ENCODE assay signal across 8 cellular contexts in genomic region chr10:98309366-98310355, GRCh38. TPM values are rescaled to one million over a fixed set of nuclear protein-coding genes. Genes with fewer than 3 reads are reported as not detected.
A peak's percentile ranks its signal among the peaks of the same experiment; 100 is the strongest.
DNase-seq lines count a peak whose midpoint lies in the region; ATAC-seq and TF ChIP-seq lines count a peak whose summit lies in the region.

No MANE protein-coding gene starts in this region.

- H3K36me3 ChIP-seq in HUES64 (ENCODE audit: insufficient read depth, low read length) (no peaks in the 10 kb centered on the region), liver (ENCODE audit: control insufficient read depth in 4 of 4, insufficient read depth in 3 of 4, low read depth in 1 of 4, low read length in 3 of 4) (no peaks in the 10 kb centered on the region)

- peak; percentile 74 for DNase-seq in DMS53 treated with DMSO at 0.1 percent for 48 hours (lab: John Stamatoyannopoulos, UW; ENCODE audit: unreplicated experiment)
- peak; percentile 16 for DNase-seq in RPMI8226
- DNase-seq in ecto neural progenitor cell (ENCODE audit: low spot score): peak; percentile 84
- peak; percentile 33 for DNase-seq in stimulated activated naive CD8-positive, alpha-beta T cell treated with anti-CD3 and anti-CD28 coated beads, Interleukin-15, Interleukin-2, amounts not matched to agents 100 U/mL and 50 U/mL, for 24 hours
- DNase-seq in activated effector memory CD4-positive, alpha-beta T cell treated with Interleukin-2 at 50 U/mL for 16 hours: no peak

- TF ChIP-seq RAD21 in liver (IDR thresholded peaks at IDR 0.05): peak; percentile 90 to 95

- H3K9ac ChIP-seq in HUES64 (ENCODE audit: low read depth, low read length) (no peak overlapping the region), liver (ENCODE audit: low read depth in 1 of 2, low read length in 2 of 2) (no peak overlapping the region)

- ATAC-seq in stimulated activated naive CD8-positive, alpha-beta T cell treated with anti-CD3 and anti-CD28 coated beads, Interleukin-15, Interleukin-2, amounts not matched to agents 100 U/mL and 50 U/mL, for 24 hours: no peak
- no peak for ATAC-seq in HG03354 (IDR thresholded peaks at IDR 0.05; ENCODE audit: poor library complexity, severe bottlenecking, unreplicated experiment)

- H3K4me3 ChIP-seq in HUES64 (ENCODE audit: low read length): peak overlapping the region; percentile 32
- no peak overlapping the region for H3K4me3 ChIP-seq in liver (ENCODE audit: low read depth in 1 of 3, low read length in 3 of 3)

- peak; percentile 70 for TF ChIP-seq CTCF in liver (IDR thresholded peaks at IDR 0.05; ENCODE audit: low read depth, low read length, missing input control)

- H3K27me3 ChIP-seq in HUES64 (ENCODE audit: insufficient read depth, low read length): no peaks in the 10 kb centered on the region
- H3K27me3 ChIP-seq in liver (ENCODE audit: control insufficient read depth in 4 of 4, insufficient read depth in 4 of 4, low read length in 3 of 4): peaks cover 0 to 2% (median 0%) of the 10 kb centered on the region in 4 donors

- WGBS in HUES64: 25% methylated on average over 21 of the region's 21 CpGs
- 21% methylated on average over 21 of the region's 21 CpGs for WGBS in liver

- H3K9me3 ChIP-seq in HUES64 (ENCODE audit: insufficient read depth, low read depth, low read length) (no peaks in the 10 kb centered on the region), liver (ENCODE audit: control insufficient read depth in 4 of 4, low read length in 3 of 4) (no peaks in the 10 kb centered on the region)

- H3K27ac ChIP-seq in HUES64 (ENCODE audit: low read depth, low read length) (no peak overlapping the region), liver (ENCODE audit: low read depth in 1 of 2, low read length in 2 of 2) (no peak overlapping the region)

- H3K4me1 ChIP-seq in HUES64 (ENCODE audit: insufficient read depth, low read length) (peaks cover 5% of the 10 kb centered on the region; the same call in 1 of the 2 replicates), liver (ENCODE audit: control insufficient read depth in 4 of 4, insufficient read depth in 4 of 4, low read length in 3 of 4) (peaks cover 0 to 3% (median 0%) of the 10 kb centered on the region in 4 donors)

TF ChIP-seq in liver, 16 proteins besides CTCF, POLR2A, EP300 and RAD21:
- peak; percentile 18 for TF ChIP-seq NR2F2 (IDR thresholded peaks at IDR 0.05)
- TF ChIP-seq FOXA2 (IDR thresholded peaks at IDR 0.05): no peak
- TF ChIP-seq RXRA (IDR thresholded peaks at IDR 0.05): peak in 1 of 2 donors; percentile 53

RNA-seq across cellular contexts. Expression of gene LOXL4, which starts 41.7 kb away (rescaled TPM):
- polyA plus RNA-seq in HUES64 (2013, experiment 1 of 2): 0.55 TPM
- polyA plus RNA-seq in HUES64 (2013, experiment 2 of 2): 1.3 TPM
- 10 to 100 TPM in 1 of 2 donors, under 1 TPM in 1; 0.84 to 18.5 TPM for total RNA-seq in liver
- polyA plus RNA-seq in liver: 1 to 10 TPM in 1 of 2 donors, under 1 TPM in 1; 0.38 to 1.2 TPM
